14 cellular contexts compared by ENCODE assay signal in genomic region chr5:172466062-172466461, GRCh38. TPM values are rescaled to one million over a fixed set of nuclear protein-coding genes. Genes with fewer than 3 reads are reported as not detected.
DNase-seq lines count a peak whose midpoint lies in the region; ATAC-seq and TF ChIP-seq lines count a peak whose summit lies in the region.
"Had no signal": no experiment of that assay in that cellular context is flagged by ENCODE, and none has a peak within 500 bp of the region (broad histone marks: within the 10 kb centered on the region; RNA-seq: fewer than 3 reads in every experiment).

No MANE protein-coding gene starts in this region.

- intact Hi-C loops in cardiac septum (cut with DNase I) = no loop called here
- intact Hi-C loops in Right ventricle myocardium superior (cut with DNase I) = no loop called here
- intact Hi-C loops in upper lobe of right lung (cut with DNase I) = no loop called here

- H3K36me3 ChIP-seq in RWPE2 (ENCODE audit: low read depth) = no peaks in the 10 kb centered on the region
- H3K36me3 ChIP-seq in upper lobe of right lung = no peaks in the 10 kb centered on the region
- H3K36me3 ChIP-seq: BLaER1 had no signal

- H3K27me3 ChIP-seq in RWPE2 (ENCODE audit: insufficient read depth, poor library complexity, severe bottlenecking) (no peaks in the 10 kb centered on the region), upper lobe of right lung (no peaks in the 10 kb centered on the region)
- H3K27me3 ChIP-seq: BLaER1 had no signal

- H3K4me3 ChIP-seq in RWPE2 (ENCODE audit: severe bottlenecking) (no peak overlapping the region), upper lobe of right lung (no peak overlapping the region)
- H3K4me3 ChIP-seq: BLaER1 had no signal

- H3K9me3 ChIP-seq in RWPE2 (ENCODE audit: severe bottlenecking) = no peaks in the 10 kb centered on the region
- no peaks in the 10 kb centered on the region for H3K9me3 ChIP-seq in upper lobe of right lung
- H3K9me3 ChIP-seq: Caco-2 had no signal

- no peak for TF ChIP-seq CTCF in RWPE2 (IDR thresholded peaks at IDR 0.05; ENCODE audit: poor library complexity, severe bottlenecking)
- TF ChIP-seq CTCF in upper lobe of right lung (IDR thresholded peaks at IDR 0.05) = no peak

- H3K27ac ChIP-seq in RWPE2 (ENCODE audit: poor library complexity, severe bottlenecking) (no peak overlapping the region), upper lobe of right lung (no peak overlapping the region)
- H3K27ac ChIP-seq: BLaER1 had no signal

- no peaks in the 10 kb centered on the region for H3K4me1 ChIP-seq in RWPE2 (ENCODE audit: insufficient read depth, poor library complexity, severe bottlenecking)
- peaks cover 4% of the 10 kb centered on the region for H3K4me1 ChIP-seq in upper lobe of right lung
- H3K4me1 ChIP-seq: Caco-2 had no signal

- DNase-seq in cardiac septum (ENCODE audit: low spot score) (peak; percentile 64), Right ventricle myocardium superior (no peak), RWPE2 (ENCODE audit: low spot score) (peak; percentile 45), mesenteric fat pad (ENCODE audit: low spot score) (peak; percentile 83), upper lobe of right lung (no peak), NK-92 (lab: John Stamatoyannopoulos, UW; ENCODE audit: unreplicated experiment) (no peak), mucosa of gallbladder (ENCODE audit: low spot score) (no peak)
- DNase-seq: 8988T; AML-193; Caco-2; CD8-positive, alpha-beta memory T cell; DMS53; HCEC 1CT had no signal

- ATAC-seq in Right ventricle myocardium superior (ENCODE audit: poor library complexity) (no peak), RWPE2 (ENCODE audit: low read depth) (no peak), upper lobe of right lung (peak; percentile 30)

RNA-seq across cellular contexts. Expression of gene SH3PXD2B, which starts 11.7 kb away (rescaled TPM):
- total RNA-seq in cardiac septum (5.1 TPM), Right ventricle myocardium superior (5.3 TPM), mesenteric fat pad (56.6 TPM), upper lobe of right lung (46.2 TPM), mucosa of gallbladder (30.6 TPM)

Comparison
In these comparisons a context has a peak if more than half of its experiments do, and no peak if none do; other contexts are left out.
1. DNase-seq: peak in cardiac septum (single experiment), RWPE2 (single experiment) and mesenteric fat pad (single experiment); none in Right ventricle myocardium superior (single experiment), upper lobe of right lung (single experiment), NK-92 (single experiment) and mucosa of gallbladder (single experiment).